In genomic region chr1:15095492-15095867, GRCh38 we compare ENCODE assay signal across 24 cellular contexts. TPM values are rescaled to one million over a fixed set of nuclear protein-coding genes. Genes with fewer than 3 reads are reported as not detected.
"Had no signal": no experiment of that assay in that cellular context is flagged by ENCODE, and none has a peak within 500 bp of the region (broad histone marks: within the 10 kb centered on the region; RNA-seq: fewer than 3 reads in every experiment).

No MANE protein-coding gene starts in this region.

- H2AFZ ChIP-seq: PC-9 had no signal

- H3K9me3 ChIP-seq: ascending aorta, body of pancreas had no signal

- ATAC-seq: activated naive CD4-positive, alpha-beta T cell treated with anti-CD3 and anti-CD28 coated beads, Interleukin-2, amount 50 U/mL, for 72 hours; activated naive CD8-positive, alpha-beta T cell treated with anti-CD3 and anti-CD28 coated beads, Interleukin-2, amount 50 U/mL, for 24 hours; activated T-cell treated with anti-CD3 and anti-CD28 coated beads, Interleukin-2, amount 50 U/mL, for 4 hours; body of pancreas; T-helper 17 cell had no signal

- H3K36me3 Mint-ChIP-seq: activated CD4-positive, alpha-beta memory T cell treated with anti-CD3 and anti-CD28 coated beads for 36 hours; activated naive CD4-positive, alpha-beta T cell treated with anti-CD3 and anti-CD28 coated beads, Interleukin-2, amount 50 U/mL, for 72 hours had no signal

- H3K36me3 ChIP-seq: ascending aorta had no signal

- H3K27ac ChIP-seq: ascending aorta, body of pancreas, PC-9 had no signal

- H3K4me3 ChIP-seq: ascending aorta, body of pancreas, PC-9 had no signal

- H3K27ac Mint-ChIP-seq: activated CD4-positive, alpha-beta memory T cell treated with anti-CD3 and anti-CD28 coated beads for 36 hours; activated CD4-positive, alpha-beta T cell treated with anti-CD3 and anti-CD28 coated beads, Interleukin-2, amount 10 ng/mL, durations not matched to agents 7 days and 5 days; activated naive CD8-positive, alpha-beta T cell treated with anti-CD3 and anti-CD28 coated beads, Interleukin-2, amount 50 U/mL, for 24 hours; T-helper 17 cell had no signal

- H3K27me3 ChIP-seq: ascending aorta, body of pancreas had no signal

- H3K4me2 ChIP-seq: PC-9 had no signal

- H3K4me3 Mint-ChIP-seq: activated CD4-positive, alpha-beta memory T cell treated with anti-CD3 and anti-CD28 coated beads for 36 hours; activated CD4-positive, alpha-beta T cell treated with anti-CD3 and anti-CD28 coated beads, Interleukin-2, amount 10 ng/mL, durations not matched to agents 7 days and 5 days; activated naive CD8-positive, alpha-beta T cell treated with anti-CD3 and anti-CD28 coated beads, Interleukin-2, amount 50 U/mL, for 24 hours; activated T-cell treated with anti-CD3 and anti-CD28 coated beads, Interleukin-2, amount 50 U/mL, for 4 hours; central memory CD8-positive, alpha-beta T cell; T-helper 17 cell had no signal

- H3K4me1 ChIP-seq: ascending aorta had no signal

- DNase-seq: activated CD4-positive, alpha-beta memory T cell treated with anti-CD3 and anti-CD28 coated beads for 36 hours; activated CD4-positive, alpha-beta T cell treated with anti-CD3 and anti-CD28 coated beads, Interleukin-2, amount 10 ng/mL, durations not matched to agents 7 days and 5 days; activated CD4-positive, CD25-positive, alpha-beta regulatory T cell; activated CD8-positive, alpha-beta memory T cell treated with anti-CD3 and anti-CD28 coated beads for 24 hours; activated effector memory CD4-positive, alpha-beta T cell treated with anti-CD3 and anti-CD28 coated beads, Interleukin-2, amount 50 U/mL, for 16 hours; activated naive CD4-positive, alpha-beta T cell treated with Interleukin-2 at 50 U/mL for 16 hours; activated naive CD8-positive, alpha-beta T cell treated with anti-CD3 and anti-CD28 coated beads, Interleukin-2, amount 50 U/mL, for 24 hours; activated T-cell treated with anti-CD3 and anti-CD28 coated beads, Interleukin-2, amount 50 U/mL, for 4 hours; amniotic stem cell; body of pancreas; MM.1S; NCI-H1105; NCI-H1436; NCI-H187; NCI-H2081; NCI-H446; NCI-H524; PC-9; SIG-M5; T-helper 17 cell; T-helper 9 cell had no signal

- H3K9me3 Mint-ChIP-seq: activated CD4-positive, alpha-beta memory T cell treated with anti-CD3 and anti-CD28 coated beads for 36 hours; activated CD4-positive, alpha-beta T cell treated with anti-CD3 and anti-CD28 coated beads, Interleukin-2, amount 10 ng/mL, durations not matched to agents 7 days and 5 days; activated naive CD4-positive, alpha-beta T cell treated with anti-CD3 and anti-CD28 coated beads, Interleukin-2, amount 50 U/mL, for 72 hours; activated naive CD8-positive, alpha-beta T cell treated with anti-CD3 and anti-CD28 coated beads, Interleukin-2, amount 50 U/mL, for 24 hours; activated T-cell treated with anti-CD3 and anti-CD28 coated beads, Interleukin-2, amount 50 U/mL, for 4 hours; central memory CD8-positive, alpha-beta T cell had no signal

RNA-seq across cellular contexts. Expression of gene TMEM51, which starts 58.1 kb away (rescaled TPM):
- total RNA-seq: activated CD4-positive, alpha-beta memory T cell treated with anti-CD3 and anti-CD28 coated beads for 36 hours; activated CD4-positive, alpha-beta T cell treated with anti-CD3 and anti-CD28 coated beads, Interleukin-2, amount 10 ng/mL, durations not matched to agents 7 days and 5 days; ascending aorta; T-helper 17 cell had no signal
